12 cellular contexts compared by ENCODE assay signal in the genomic region with DNA sequence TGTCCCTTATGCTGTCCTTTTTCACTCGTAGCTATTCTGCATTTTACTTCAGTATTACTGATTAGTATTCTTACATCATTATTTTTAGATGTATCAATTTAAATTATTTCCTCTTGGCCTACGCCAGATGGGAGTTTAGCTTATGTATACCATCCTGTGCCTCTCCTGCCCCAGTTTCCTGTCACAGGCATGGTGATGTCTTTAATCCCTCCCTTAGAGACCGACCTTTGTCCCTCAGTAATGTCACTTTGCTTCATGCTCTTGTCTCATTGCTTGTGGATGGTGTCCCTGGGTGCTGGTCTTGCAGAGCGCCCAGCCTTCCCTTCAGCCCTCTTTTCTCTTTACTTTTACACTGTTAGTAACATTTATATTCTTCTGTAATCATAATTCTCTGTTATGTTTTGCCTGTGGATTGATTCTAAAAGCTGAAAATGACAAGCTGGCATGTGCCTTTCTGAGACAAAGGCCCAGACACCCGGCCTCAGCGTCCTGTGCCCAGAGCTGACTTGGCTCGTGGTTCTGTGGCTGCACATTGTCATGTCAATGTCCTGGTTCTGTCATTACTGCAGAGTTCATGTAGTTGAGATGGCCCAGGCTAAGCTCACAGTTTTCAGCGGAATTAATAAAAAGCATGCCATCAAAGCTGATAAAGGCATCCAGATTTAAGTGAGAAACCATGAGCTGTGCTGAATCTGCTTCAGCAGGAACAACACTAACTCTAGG.
"Had no signal": no experiment of that assay in that cellular context is flagged by ENCODE, and none has a peak within 500 bp of the region (broad histone marks: within the 10 kb centered on the region; RNA-seq: fewer than 3 reads in every experiment).

No MANE protein-coding gene starts in this region.

- H3K4me1 Mint-ChIP-seq: activated CD4-positive, alpha-beta T cell treated with anti-CD3 and anti-CD28 coated beads, Interleukin-2, amount 10 ng/mL, durations not matched to agents 7 days and 5 days; activated T-helper 17 cell treated with anti-CD3 and anti-CD28 coated beads, Interleukin-2, amount 50 U/mL, for 72 hours; immature natural killer cell had no signal

- ATAC-seq: activated T-helper 17 cell treated with anti-CD3 and anti-CD28 coated beads, Interleukin-2, amount 50 U/mL, for 72 hours; naive thymus-derived CD8-positive, alpha-beta T cell; stimulated activated naive CD8-positive, alpha-beta T cell treated with anti-CD3 and anti-CD28 coated beads, Interleukin-15, Interleukin-2, amounts not matched to agents 100 U/mL and 50 U/mL, for 24 hours; upper lobe of right lung had no signal

- H3K27ac Mint-ChIP-seq: activated CD4-positive, alpha-beta T cell treated with anti-CD3 and anti-CD28 coated beads, Interleukin-2, amount 10 ng/mL, durations not matched to agents 7 days and 5 days; activated naive CD4-positive, alpha-beta T cell treated with anti-CD3 and anti-CD28 coated beads for 36 hours; activated T-helper 17 cell treated with anti-CD3 and anti-CD28 coated beads, Interleukin-2, amount 50 U/mL, for 72 hours had no signal

- H3K27me3 ChIP-seq: testis, upper lobe of right lung had no signal

- H3K27me3 Mint-ChIP-seq: activated CD4-positive, alpha-beta T cell treated with anti-CD3 and anti-CD28 coated beads, Interleukin-2, amount 10 ng/mL, durations not matched to agents 7 days and 5 days; activated T-helper 17 cell treated with anti-CD3 and anti-CD28 coated beads, Interleukin-2, amount 50 U/mL, for 72 hours; naive thymus-derived CD8-positive, alpha-beta T cell had no signal

- H3K9me3 ChIP-seq: testis, upper lobe of right lung had no signal

- H3K27ac ChIP-seq: skin epidermis, testis, upper lobe of right lung had no signal

- H3K4me3 ChIP-seq: skin epidermis, testis, upper lobe of right lung had no signal

- H3K4me3 Mint-ChIP-seq: activated CD4-positive, alpha-beta T cell treated with anti-CD3 and anti-CD28 coated beads, Interleukin-2, amount 10 ng/mL, durations not matched to agents 7 days and 5 days; activated naive CD4-positive, alpha-beta T cell treated with anti-CD3 and anti-CD28 coated beads for 36 hours; activated T-helper 17 cell treated with anti-CD3 and anti-CD28 coated beads, Interleukin-2, amount 50 U/mL, for 72 hours; immature natural killer cell; naive thymus-derived CD8-positive, alpha-beta T cell had no signal

- DNase-seq: activated CD4-positive, alpha-beta T cell treated with anti-CD3 and anti-CD28 coated beads, Interleukin-2, amount 10 ng/mL, durations not matched to agents 7 days and 5 days; activated CD4-positive, CD25-positive, alpha-beta regulatory T cell; activated CD8-positive, alpha-beta memory T cell treated with anti-CD3 and anti-CD28 coated beads, Interleukin-2, amount 50 U/mL, for 48 hours; activated naive CD4-positive, alpha-beta T cell treated with anti-CD3 and anti-CD28 coated beads for 36 hours; foreskin fibroblast; immature natural killer cell; naive thymus-derived CD8-positive, alpha-beta T cell; stimulated activated naive CD8-positive, alpha-beta T cell treated with anti-CD3 and anti-CD28 coated beads, Interleukin-15, Interleukin-2, amounts not matched to agents 100 U/mL and 50 U/mL, for 24 hours; testis; upper lobe of right lung had no signal

- H3K4me1 ChIP-seq: testis, upper lobe of right lung had no signal
